10 cellular contexts compared by ENCODE assay signal in genomic region chr1:2655598-2656409, GRCh38. TPM values are rescaled to one million over a fixed set of nuclear protein-coding genes. Genes with fewer than 3 reads are reported as not detected.
DNase-seq lines count a peak whose midpoint lies in the region; ATAC-seq, FAIRE-seq and TF ChIP-seq lines count a peak whose summit lies in the region.
"Not testable (repeated sequence)": the region's sequence is repeated elsewhere in the genome, so short reads cannot be mapped to it uniquely, and the experiment has no call there.
"Had no signal": no experiment of that assay in that cellular context is flagged by ENCODE, and none has a peak within 500 bp of the region (broad histone marks: within the 10 kb centered on the region; RNA-seq: fewer than 3 reads in every experiment).

No MANE protein-coding gene starts in this region.

- not testable (repeated sequence) for H3K27me3 Mint-ChIP-seq in activated CD8-positive, alpha-beta T cell treated with anti-CD3 and anti-CD28 coated beads, Interleukin-2, amount 10 ng/mL, durations not matched to agents 7 days and 5 days (ENCODE audit: low read depth)
- peaks cover 49% of the 10 kb centered on the region for H3K27me3 Mint-ChIP-seq in activated naive CD4-positive, alpha-beta T cell treated with anti-CD3 and anti-CD28 coated beads, Interleukin-2, amount 10 ng/mL, durations not matched to agents 7 days and 5 days

- H3K4me1 ChIP-seq in kidney (ENCODE audit: control insufficient read depth in 1 of 2, insufficient read depth in 1 of 2, low read depth in 1 of 2, low read length in 2 of 2); mucosa of descending colon (ENCODE audit: low read depth): not testable (repeated sequence)

- not testable (repeated sequence) for H3K9me3 ChIP-seq in kidney (ENCODE audit: control insufficient read depth in 1 of 2, low read length in 2 of 2); mucosa of descending colon

- ATAC-seq in activated CD8-positive, alpha-beta T cell treated with anti-CD3 and anti-CD28 coated beads, Interleukin-2, amount 10 ng/mL, durations not matched to agents 7 days and 5 days; mucosa of descending colon; sciatic nerve: not testable (repeated sequence)

- CTCF ChIA-PET in activated CD8-positive, alpha-beta T cell treated with anti-CD3 and anti-CD28 coated beads, Interleukin-2, amount 10 ng/mL, durations not matched to agents 7 days and 5 days (lab: Charles Lee); activated naive CD4-positive, alpha-beta T cell treated with anti-CD3 and anti-CD28 coated beads, Interleukin-2, amount 10 ng/mL, durations not matched to agents 7 days and 5 days (lab: Charles Lee): not testable (repeated sequence)

- intact Hi-C loops in kidney (cut with DNase I); mucosa of descending colon (cut with DNase I, micrococcal nuclease); sciatic nerve (cut with DNase I): not testable (repeated sequence)

- not testable (repeated sequence) for TF ChIP-seq CTCF in kidney (IDR thresholded peaks at IDR 0.05; ENCODE audit: borderline replicate concordance, extremely low read depth, insufficient read depth); mucosa of descending colon (IDR thresholded peaks at IDR 0.05)

- H3K36me3 Mint-ChIP-seq in activated CD8-positive, alpha-beta T cell treated with anti-CD3 and anti-CD28 coated beads, Interleukin-2, amount 10 ng/mL, durations not matched to agents 7 days and 5 days (ENCODE audit: low read depth); activated naive CD4-positive, alpha-beta T cell treated with anti-CD3 and anti-CD28 coated beads, Interleukin-2, amount 10 ng/mL, durations not matched to agents 7 days and 5 days: not testable (repeated sequence)

- H3K4me3 ChIP-seq in kidney (ENCODE audit: low read length in 2 of 2); mucosa of descending colon: not testable (repeated sequence)

- H3K9ac ChIP-seq in kidney (ENCODE audit: low read length in 2 of 2), result not testable (repeated sequence)

- not testable (repeated sequence) for H3K27ac ChIP-seq in kidney (ENCODE audit: low read depth in 2 of 2, low read length in 2 of 2)

- FAIRE-seq in kidney (lab: Jason Lieb, UNC), result not testable (repeated sequence)

- H3K36me3 ChIP-seq in kidney (ENCODE audit: control insufficient read depth in 1 of 2, insufficient read depth in 2 of 2, low read length in 2 of 2); mucosa of descending colon (ENCODE audit: low read depth): not testable (repeated sequence)

- H3K9me3 Mint-ChIP-seq in activated CD8-positive, alpha-beta T cell treated with anti-CD3 and anti-CD28 coated beads, Interleukin-2, amount 10 ng/mL, durations not matched to agents 7 days and 5 days (ENCODE audit: insufficient read depth); activated naive CD4-positive, alpha-beta T cell treated with anti-CD3 and anti-CD28 coated beads, Interleukin-2, amount 10 ng/mL, durations not matched to agents 7 days and 5 days: not testable (repeated sequence)

- H3K27ac Mint-ChIP-seq in activated CD8-positive, alpha-beta T cell treated with anti-CD3 and anti-CD28 coated beads, Interleukin-2, amount 10 ng/mL, durations not matched to agents 7 days and 5 days, result peak overlapping the region; percentile 24
- H3K27ac Mint-ChIP-seq in activated naive CD4-positive, alpha-beta T cell treated with anti-CD3 and anti-CD28 coated beads, Interleukin-2, amount 10 ng/mL, durations not matched to agents 7 days and 5 days, result not testable (repeated sequence)

- H3K4me3 Mint-ChIP-seq in activated CD8-positive, alpha-beta T cell treated with anti-CD3 and anti-CD28 coated beads, Interleukin-2, amount 10 ng/mL, durations not matched to agents 7 days and 5 days; activated naive CD4-positive, alpha-beta T cell treated with anti-CD3 and anti-CD28 coated beads, Interleukin-2, amount 10 ng/mL, durations not matched to agents 7 days and 5 days: not testable (repeated sequence)

- POLR2A ChIA-PET in activated CD8-positive, alpha-beta T cell treated with anti-CD3 and anti-CD28 coated beads, Interleukin-2, amount 10 ng/mL, durations not matched to agents 7 days and 5 days (lab: Charles Lee), result not testable (repeated sequence)

- peak; percentile 11 for DNase-seq in RPMI7951 (ENCODE audit: low read depth)
- peak; percentile 26 for DNase-seq in activated CD8-positive, alpha-beta T cell treated with anti-CD3 and anti-CD28 coated beads, Interleukin-2, amount 10 ng/mL, durations not matched to agents 7 days and 5 days
- DNase-seq in activated naive CD4-positive, alpha-beta T cell treated with anti-CD3 and anti-CD28 coated beads, Interleukin-2, amount 10 ng/mL, durations not matched to agents 7 days and 5 days, result peak; percentile 29
- DNase-seq in fibroblast of gingiva (ENCODE audit: low read depth), result peak; percentile 13
- DNase-seq in kidney, result peak; percentile 92
- DNase-seq in mucosa of descending colon, result peak in 2 of 3 donors; percentile 18 to 78
- peak; percentile 79 for DNase-seq in sciatic nerve (ENCODE audit: low spot score)
- peak; percentile 68 for DNase-seq in ureter (ENCODE audit: low spot score)

- H3K4me1 Mint-ChIP-seq in activated CD8-positive, alpha-beta T cell treated with anti-CD3 and anti-CD28 coated beads, Interleukin-2, amount 10 ng/mL, durations not matched to agents 7 days and 5 days (ENCODE audit: low read depth); activated naive CD4-positive, alpha-beta T cell treated with anti-CD3 and anti-CD28 coated beads, Interleukin-2, amount 10 ng/mL, durations not matched to agents 7 days and 5 days: not testable (repeated sequence)

RNA-seq across cellular contexts. Expression of gene MMEL1, which starts 23.0 kb away (rescaled TPM):
- total RNA-seq in RPMI7951 (2014; rRNA removed; shearing (Covaris generic)), result 2.8 TPM in 1 of 2 replicates, not detected in the other
- total RNA-seq in activated CD8-positive, alpha-beta T cell treated with anti-CD3 and anti-CD28 coated beads, Interleukin-2, amount 10 ng/mL, durations not matched to agents 7 days and 5 days, result 1 to 10 TPM; 3.7 to 4.0 TPM
- total RNA-seq in kidney, result 4.0 TPM
- 8.5 TPM for polyA plus RNA-seq in kidney (ENCODE audit: insufficient read depth, low read depth, low replicate concordance)
- total RNA-seq in mucosa of descending colon, result 10 to 100 TPM in 1 of 3 donors, 1 to 10 TPM in 2; 4.2 to 10.9 (median 9.4) TPM
- 1.7 TPM for total RNA-seq in sciatic nerve
- total RNA-seq in ureter, result 18.1 TPM
- total RNA-seq: PC-3, smooth muscle cell had no signal

Comparison
In these comparisons a context has a peak if more than half of its experiments do, and no peak if none do; other contexts are left out.
1. DNase-seq: peak in every context shown above with its lines; median percentile 92 in kidney; 79 in sciatic nerve; 68 in ureter; 48 in mucosa of descending colon; 29 in activated naive CD4-positive, alpha-beta T cell treated with anti-CD3 and anti-CD28 coated beads, Interleukin-2, amount 10 ng/mL, durations not matched to agents 7 days and 5 days; 26 in activated CD8-positive, alpha-beta T cell treated with anti-CD3 and anti-CD28 coated beads, Interleukin-2, amount 10 ng/mL, durations not matched to agents 7 days and 5 days; 13 in fibroblast of gingiva; 11 in RPMI7951.